8 cellular contexts compared by ENCODE assay signal in genomic region chr15:74614744-74615312, GRCh38. TPM values are rescaled to one million over a fixed set of nuclear protein-coding genes. Genes with fewer than 3 reads are reported as not detected.
A peak's percentile ranks its signal among the peaks of the same experiment; 100 is the strongest.
DNase-seq lines count a peak whose midpoint lies in the region; TF ChIP-seq lines count a peak whose summit lies in the region.

No MANE protein-coding gene starts in this region.

- in situ Hi-C loops in mammary epithelial cell (cut with MboI; ENCODE audit: low sequenced_read_pairs in 2 of 2): no loop called here

- POLR2A ChIA-PET in HEK293 (lab: Yijun Ruan, JAX): interaction anchor here (0.7 to 5.1 kb wide), 8 partner anchors 16 to 232 kb away, joined by 3 to 53 read pairs (median 6); partner anchors contain the start of genes ARID3B and UBL7

- H3K9me3 ChIP-seq in HEK293 (ENCODE audit: control insufficient read depth, insufficient read depth, low read depth, low read length) (no peaks in the 10 kb centered on the region), WERI-Rb-1 (ENCODE audit: severe bottlenecking) (no peaks in the 10 kb centered on the region), mammary epithelial cell (replicated peaks; ENCODE audit: insufficient read depth, low read length) (no peaks in the 10 kb centered on the region)

- no TSS peak for BruUV-seq in mammary epithelial cell (replicated peaks; lab: Mats Ljungman, UMichigan)

- H3K27me3 ChIP-seq in WERI-Rb-1 (ENCODE audit: insufficient read depth, low read depth, severe bottlenecking) (no peaks in the 10 kb centered on the region), mammary epithelial cell (ENCODE audit: insufficient read depth, low read length) (no peaks in the 10 kb centered on the region)

- peak overlapping the region; percentile 95 for H3K27ac ChIP-seq in HEK293 (ENCODE audit: extremely low read depth, low read depth, low read length)
- peak overlapping the region; percentile 91 for H3K27ac ChIP-seq in WERI-Rb-1
- peak overlapping the region; percentile 86 for H3K27ac ChIP-seq in mammary epithelial cell (ENCODE audit: insufficient read depth, low read depth, low read length)

- intact Hi-C loops in mammary epithelial cell (cut with micrococcal nuclease): loop anchor here (1.0 to 2.0 kb wide), 5 partner anchors 26 to 176 kb away; no protein-coding TSS in a partner anchor

- H3K9ac ChIP-seq in mammary epithelial cell (ENCODE audit: insufficient read depth, low read length): peak overlapping the region; percentile 98

- WGBS in mammary epithelial cell (ENCODE audit: low coverage, missing lambda C conversion rate): 0% methylated on average over 6 of the region's 50 CpGs

- H4K20me1 ChIP-seq in mammary epithelial cell (ENCODE audit: insufficient read depth, low read length): no peaks in the 10 kb centered on the region

- peaks cover 5 to 28% of the 10 kb centered on the region in 2 experiments for H3K36me3 ChIP-seq in HEK293 (ENCODE audit: control insufficient read depth in 2 of 2, insufficient read depth in 1 of 2, low read length in 2 of 2)
- H3K36me3 ChIP-seq in WERI-Rb-1: peaks cover 9% of the 10 kb centered on the region
- peaks cover 4% of the 10 kb centered on the region for H3K36me3 ChIP-seq in mammary epithelial cell (ENCODE audit: insufficient read depth, low read length)

- no peak for TF ChIP-seq CTCF in GM12875 (IDR thresholded peaks at IDR 0.05; ENCODE audit: borderline replicate concordance, insufficient read depth, low read depth, low read length)
- TF ChIP-seq CTCF in HEK293 (tag by site-specific recombination; IDR thresholded peaks at IDR 0.05): peak; percentile 29; the same call in 1 of the 2 replicates
- TF ChIP-seq CTCF in WERI-Rb-1 (IDR thresholded peaks at IDR 0.05; ENCODE audit: low read depth, low read length): no peak
- no peak for TF ChIP-seq CTCF in mammary epithelial cell (conservative IDR thresholded peaks at IDR 0.05 in 1 of 2, IDR thresholded peaks at IDR 0.05 in 1 of 2; ENCODE audit: extremely low read depth in 1 of 2, insufficient read depth in 1 of 2, low read depth in 1 of 2, low read length in 2 of 2)

- dilution Hi-C loops in mammary epithelial cell (cut with HindIII; ENCODE audit: low sequenced_read_pairs): no loop called here

- CTCF ChIA-PET in HEK293 (lab: Yijun Ruan, JAX): interaction anchor here (0.7 to 12.7 kb wide), 4 partner anchors 19 to 283 kb away, joined by 3 to 220 read pairs (median 4); no protein-coding TSS in a partner anchor
- CTCF ChIA-PET in mammary epithelial cell (lab: Charles Lee; ENCODE audit: low non-redundant PET): interaction anchor here (0.5 kb wide), 1 partner anchor 48 kb away, joined by 11 read pairs; no protein-coding TSS in a partner anchor

- H3K79me2 ChIP-seq in mammary epithelial cell (ENCODE audit: insufficient read depth, low read length): peaks cover 48% of the 10 kb centered on the region

- H2AFZ ChIP-seq in mammary epithelial cell (ENCODE audit: low read depth, low read length): peak overlapping the region; percentile 92

- H3K4me2 ChIP-seq in mammary epithelial cell (ENCODE audit: insufficient read depth, low read depth, low read length): peak overlapping the region; percentile 94

- H3K4me3 ChIP-seq in GM12875 (ENCODE audit: low read depth, low read length): peak overlapping the region; percentile 86
- H3K4me3 ChIP-seq in HEK293 (ENCODE audit: low read depth, low read length): peak overlapping the region; percentile 85
- H3K4me3 ChIP-seq in WERI-Rb-1 (ENCODE audit: low read depth, low read length): peak overlapping the region; percentile 93
- H3K4me3 ChIP-seq in mammary epithelial cell (replicated peaks in 1 of 3; ENCODE audit: insufficient read depth in 1 of 3, low read depth in 2 of 3, low read length in 3 of 3): peak overlapping the region; percentile 89 to 93 (median 91)

- DNase-seq in MV-4-11 (lab: John Stamatoyannopoulos, UW) (peak; percentile 83), WERI-Rb-1 (peak; percentile 77), mammary epithelial cell (peak; percentile 52), kidney glomerular epithelial cell (lab: John Stamatoyannopoulos, UW) (peak; percentile 47), cerebellum (ENCODE audit: low spot score) (no peak)
- peak; percentile 63 to 83 for DNase-seq in stimulated activated CD4-positive, alpha-beta T cell treated with anti-CD3 and anti-CD28 coated beads, Interleukin-15, amount 100 ng/mL, for 48 hours (ENCODE audit: low read depth in 2 of 2)

- peaks cover 9% of the 10 kb centered on the region for H3K4me1 ChIP-seq in HEK293 (ENCODE audit: control insufficient read depth, insufficient read depth, low read length)
- H3K4me1 ChIP-seq in mammary epithelial cell (ENCODE audit: insufficient read depth, low read length): peaks cover 32% of the 10 kb centered on the region

TF ChIP-seq in HEK293, 187 proteins besides CTCF, POLR2A, EP300 and RAD21 (continues in another document):
- TF ChIP-seq ZNF398 (tag by site-specific recombination; IDR thresholded peaks at IDR 0.05) (peak; percentile 55; the same call in 1 of the 2 replicates), ZNF174 (tag by site-specific recombination; IDR thresholded peaks at IDR 0.05) (no peak), ZNF394 (tag by site-specific recombination; IDR thresholded peaks at IDR 0.05; ENCODE audit: borderline replicate concordance) (peak; percentile 40; the same call in 1 of the 2 replicates), HIC1 (tag by site-specific recombination; IDR thresholded peaks at IDR 0.05) (no peak), FEZF1 (tag by site-specific recombination; IDR thresholded peaks at IDR 0.05) (no peak), ZNF354C (tag by site-specific recombination; IDR thresholded peaks at IDR 0.05; ENCODE audit: borderline replicate concordance, low read depth) (no peak), ZFP37 (tag by site-specific recombination; IDR thresholded peaks at IDR 0.05) (no peak), ZNF350 (tag by site-specific recombination; IDR thresholded peaks at IDR 0.05) (no peak), ZNF248 (tag by site-specific recombination; IDR thresholded peaks at IDR 0.05) (no peak), ZNF10 (tag by site-specific recombination; IDR thresholded peaks at IDR 0.05) (no peak), ZBTB48 (tag by site-specific recombination; IDR thresholded peaks at IDR 0.05) (no peak), ZIC2 (tag by site-specific recombination; IDR thresholded peaks at IDR 0.05) (no peak), ZNF639 (tag by site-specific recombination; IDR thresholded peaks at IDR 0.05) (peak; percentile 64; the same call in 1 of the 2 replicates), HOXD13 (CRISPR knock-in tag; IDR thresholded peaks at IDR 0.05; ENCODE audit: borderline replicate concordance) (no peak), ZBTB6 (tag by site-specific recombination; IDR thresholded peaks at IDR 0.05) (peak; percentile 86), ZNF335 (tag by site-specific recombination; conservative IDR thresholded peaks at IDR 0.05) (peak; percentile 82)

RNA-seq across cellular contexts. Expression of gene CLK3, which starts 0.8 kb away (rescaled TPM):
- 10 to 100 TPM; 52.7 to 58.7 TPM for total RNA-seq in mammary epithelial cell
- polyA plus RNA-seq in mammary epithelial cell: 66.0 TPM
- 155 TPM for polyA minus RNA-seq in mammary epithelial cell
- 37.6 TPM for total RNA-seq in cerebellum
